Comparison of ENCODE assay signal across 16 cellular contexts in genomic region chr10:11853468-11853867, GRCh38. TPM values are rescaled to one million over a fixed set of nuclear protein-coding genes. Genes with fewer than 3 reads are reported as not detected.
DNase-seq lines count a peak whose midpoint lies in the region; ATAC-seq and TF ChIP-seq lines count a peak whose summit lies in the region.
"Had no signal": no experiment of that assay in that cellular context is flagged by ENCODE, and none has a peak within 500 bp of the region (broad histone marks: within the 10 kb centered on the region; RNA-seq: fewer than 3 reads in every experiment).

No MANE protein-coding gene starts in this region.

- no peaks in the 10 kb centered on the region; the same call in 1 of the 2 replicates for H3K9me3 ChIP-seq in AG04450 (ENCODE audit: control insufficient read depth, insufficient read depth, low read length)
- H3K9me3 ChIP-seq: pancreas had no signal

- DNase-seq in AG04450 (ENCODE audit: low read depth, low spot score) (no peak), GM23338 (ENCODE audit: low spot score) (peak; percentile 63), WTC11 (ENCODE audit: low spot score) (peak; percentile 32), iPS-NIHi7 (ENCODE audit: extremely low spot score) (peak; percentile 67), T-helper 2 cell (no peak), NCI-H345 treated with DMSO at 0.1 percent for 48 hours (lab: John Stamatoyannopoulos, UW; ENCODE audit: unreplicated experiment) (no peak), KBM-7 (no peak)
- DNase-seq in stimulated activated naive CD4-positive, alpha-beta T cell (lab: John Stamatoyannopoulos, UW): no peak
- DNase-seq: activated B cell treated with CpG ODN at 0.5 μM for 24 hours; activated naive CD4-positive, alpha-beta T cell treated with anti-CD3 and anti-CD28 coated beads, Interleukin-2, amount 50 U/mL, for 16 hours; DMS 273 treated with DMSO at 0.1 percent for 48 hours; effector memory CD8-positive, alpha-beta T cell; NCI-H2171 treated with DMSO at 0.1 percent for 48 hours; pancreas; stimulated activated CD4-positive, alpha-beta T cell treated with anti-CD3 and anti-CD28 coated beads, Interleukin-15, amount 100 ng/mL, for 24 hours; SW 1271 had no signal

- POLR2A ChIA-PET in AG04450 (lab: Yijun Ruan, JAX): no interaction called here
- POLR2A ChIA-PET in WTC11 (lab: Charles Lee): no interaction called here

- H3K9me2 ChIP-seq in GM23338 (ENCODE audit: insufficient read depth): no peaks in the 10 kb centered on the region

- H3K27me3 Mint-ChIP-seq in GM23338 (ENCODE audit: insufficient read depth, low read depth, poor library complexity) (peaks cover 2% of the 10 kb centered on the region), WTC11 (ENCODE audit: low read depth) (no peaks in the 10 kb centered on the region)
- H3K27me3 Mint-ChIP-seq: activated B cell treated with CpG ODN at 0.5 μM for 24 hours had no signal

- no peaks in the 10 kb centered on the region for H3K27me3 ChIP-seq in AG04450 (ENCODE audit: control insufficient read depth, insufficient read depth, low read length)
- no peaks in the 10 kb centered on the region for H3K27me3 ChIP-seq in GM23338 (ENCODE audit: insufficient read depth)
- H3K27me3 ChIP-seq: pancreas had no signal

- H3K27ac ChIP-seq in AG04450 (ENCODE audit: low read depth, low read length) (no peak overlapping the region), GM23338 (ENCODE audit: low read depth) (no peak overlapping the region)
- H3K27ac ChIP-seq: pancreas had no signal

- H3F3A ChIP-seq in GM23338 (replicated peaks; ENCODE audit: low read depth): no peaks in the 10 kb centered on the region

- H3K4me3 ChIP-seq in AG04450 (ENCODE audit: low read depth, low read length): no peak overlapping the region
- H3K4me3 ChIP-seq in GM23338: no peak overlapping the region
- H3K4me3 ChIP-seq: pancreas had no signal

- no peaks in the 10 kb centered on the region for H3K79me2 ChIP-seq in GM23338 (replicated peaks; ENCODE audit: insufficient read depth)

- H3K27ac Mint-ChIP-seq in GM23338 (no peak overlapping the region), WTC11 (no peak overlapping the region; the same call in 1 of the 2 replicates)
- H3K27ac Mint-ChIP-seq: activated B cell treated with CpG ODN at 0.5 μM for 24 hours; effector memory CD8-positive, alpha-beta T cell had no signal

- peaks cover 17% of the 10 kb centered on the region for H3K36me3 Mint-ChIP-seq in GM23338 (ENCODE audit: low read depth)
- H3K36me3 Mint-ChIP-seq in WTC11: peaks cover 9% of the 10 kb centered on the region

- no peaks in the 10 kb centered on the region for H3K4me1 ChIP-seq in GM23338 (ENCODE audit: insufficient read depth)
- H3K4me1 ChIP-seq: pancreas had no signal

- ATAC-seq in GM23338 (peak; percentile 69), WTC11 (peak; percentile 74)
- ATAC-seq: effector memory CD8-positive, alpha-beta T cell; pancreas had no signal

- H3K4me2 ChIP-seq in GM23338: no peak overlapping the region

- H3K9me3 Mint-ChIP-seq in GM23338 (no peaks in the 10 kb centered on the region), WTC11 (no peaks in the 10 kb centered on the region)
- H3K9me3 Mint-ChIP-seq: activated B cell treated with CpG ODN at 0.5 μM for 24 hours; effector memory CD8-positive, alpha-beta T cell had no signal

- no peaks in the 10 kb centered on the region for H3K4me1 Mint-ChIP-seq in GM23338
- no peaks in the 10 kb centered on the region for H3K4me1 Mint-ChIP-seq in WTC11
- H3K4me1 Mint-ChIP-seq: activated B cell treated with CpG ODN at 0.5 μM for 24 hours had no signal

- CTCF ChIA-PET in AG04450 (lab: Charles Lee): interaction anchor here (1.9 kb wide), 1 partner anchor 71 kb away, joined by 8 read pairs; no protein-coding TSS in a partner anchor
- CTCF ChIA-PET in WTC11 (lab: Charles Lee): interaction anchor here (0.5 to 2.1 kb wide), 28 partner anchors 9 to 208 kb away, joined by 3 to 11 read pairs (median 4); no protein-coding TSS in a partner anchor

- TF ChIP-seq CTCF in AG04450 (IDR thresholded peaks at IDR 0.05; ENCODE audit: low read depth, low read length) (peak; percentile 12; the same call in 1 of the 2 replicates), GM23338 (conservative IDR thresholded peaks at IDR 0.05; ENCODE audit: low read depth in 2 of 2) (peak; percentile 71 to 80), WTC11 (IDR thresholded peaks at IDR 0.05) (peak; percentile 54)

- H4K20me1 ChIP-seq in GM23338 (replicated peaks; ENCODE audit: insufficient read depth): no peaks in the 10 kb centered on the region

- H2AFZ ChIP-seq in GM23338: no peak overlapping the region

- H3K36me3 ChIP-seq in GM23338 (ENCODE audit: insufficient read depth): no peaks in the 10 kb centered on the region

- in situ Hi-C loops in KBM-7 (cut with MboI; ENCODE audit: low pct_unique_long_range_greater_than_20kb, low sequenced_read_pairs): no loop called here

- H3K4me3 Mint-ChIP-seq in GM23338 (no peak overlapping the region), WTC11 (no peak overlapping the region)
- H3K4me3 Mint-ChIP-seq: activated B cell treated with CpG ODN at 0.5 μM for 24 hours; effector memory CD8-positive, alpha-beta T cell had no signal

TF ChIP-seq in GM23338, 12 proteins besides CTCF, POLR2A, EP300 and RAD21 (continues in another document):
- TF ChIP-seq EZH2phosphoT487 (IDR thresholded peaks at IDR 0.05; ENCODE audit: unreplicated experiment) (no peak), CREB1 (CRISPR knock-in tag; IDR thresholded peaks at IDR 0.05; ENCODE audit: low read depth) (no peak)

TF ChIP-seq in WTC11, 78 proteins besides CTCF, POLR2A, EP300 and RAD21:
- TF ChIP-seq SOX15 (CRISPR knock-in tag; IDR thresholded peaks at IDR 0.05) (no peak), JAZF1 (CRISPR knock-in tag; IDR thresholded peaks at IDR 0.05) (no peak), EMX1 (CRISPR knock-in tag; IDR thresholded peaks at IDR 0.05) (no peak), MXD4 (CRISPR knock-in tag; IDR thresholded peaks at IDR 0.05; ENCODE audit: borderline replicate concordance) (no peak), PRRX2 (CRISPR knock-in tag; IDR thresholded peaks at IDR 0.05) (no peak)

RNA-seq across cellular contexts. Expression of gene PROSER2, which starts 30.3 kb away (rescaled TPM):
- polyA plus RNA-seq in AG04450 (2011; rRNA removed) (0.37 and 0.53 TPM in 2 replicates), GM23338 (2016; fragmentation: Nextera tagmentation; extraction: Ambion mirVana) (3.7 and 4.2 TPM in 2 replicates)
- 0.60 and 1.2 TPM in 2 replicates for polyA minus RNA-seq in AG04450 (2011; rRNA and poly(A)+ RNA removed)
- total RNA-seq in GM23338 (2014; rRNA removed; shearing (Covaris generic)): 5.6 and 10.8 TPM in 2 replicates
- total RNA-seq in WTC11 (2021): 7.3 to 8.7 TPM (median 8.5 TPM) in 3 replicates

Comparison
In these comparisons a context has a peak if more than half of its experiments do, and no peak if none do; other contexts are left out.
1. DNase-seq: peak in GM23338 (single experiment), WTC11 (single experiment) and iPS-NIHi7 (single experiment); none in AG04450 (single experiment), stimulated activated naive CD4-positive, alpha-beta T cell (0 of 6), T-helper 2 cell (0 of 5), NCI-H345 treated with DMSO at 0.1 percent for 48 hours (single experiment) and KBM-7 (single experiment).
2. CTCF ChIP-seq: peak in every context shown above with its lines; median percentile 76 in GM23338; 54 in WTC11; 12 in AG04450.